18 cellular contexts compared by ENCODE assay signal in the genomic region with DNA sequence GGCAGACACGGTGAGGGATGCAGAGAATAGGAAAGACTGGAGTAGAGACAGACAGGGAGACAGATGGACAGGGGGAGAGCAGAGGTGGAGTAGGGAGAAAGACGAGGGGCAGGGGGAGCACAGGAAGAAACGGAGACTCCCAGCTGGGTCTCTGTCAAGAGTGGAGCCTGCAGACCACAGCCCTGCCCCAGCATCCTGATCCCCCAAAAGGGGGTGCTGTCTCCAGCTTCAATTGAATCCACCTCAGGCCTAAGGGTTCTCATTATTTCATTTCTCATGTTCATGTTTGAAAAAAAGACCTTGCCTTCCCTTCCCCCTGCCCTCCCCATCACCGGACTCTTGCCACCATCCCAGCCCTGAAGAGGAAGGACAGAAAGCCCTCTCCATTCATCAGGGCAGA.
DNase-seq lines count a peak whose midpoint lies in the region; ATAC-seq, FAIRE-seq and TF ChIP-seq lines count a peak whose summit lies in the region.
"Had no signal": no experiment of that assay in that cellular context is flagged by ENCODE, and none has a peak within 500 bp of the region (broad histone marks: within the 10 kb centered on the region; RNA-seq: fewer than 3 reads in every experiment).

No MANE protein-coding gene starts in this region.

- no peaks in the 10 kb centered on the region for H3K79me2 ChIP-seq in SK-N-SH (ENCODE audit: insufficient read depth)
- H3K79me2 ChIP-seq in H1 (ENCODE audit: control insufficient read depth in 1 of 2, insufficient read depth in 2 of 2, low read length in 2 of 2) = no peaks in the 10 kb centered on the region
- H3K79me2 ChIP-seq in trophoblast cell (ENCODE audit: control insufficient read depth, insufficient read depth, low read length, poor library complexity) = no peaks in the 10 kb centered on the region

- H4K8ac ChIP-seq in H1 (ENCODE audit: extremely low read depth, insufficient read depth, low read length) (no peak overlapping the region; the same call in 1 of the 2 replicates), trophoblast cell (ENCODE audit: low read depth, low read length) (no peak overlapping the region)

- no peak overlapping the region for H2BK5ac ChIP-seq in H1 (ENCODE audit: low read depth, low read length)
- H2BK5ac ChIP-seq in trophoblast cell (ENCODE audit: low read depth, low read length, poor library complexity) = no peak overlapping the region

- H3K9me3 ChIP-seq in SK-N-SH (no peaks in the 10 kb centered on the region), RWPE2 (ENCODE audit: severe bottlenecking) (no peaks in the 10 kb centered on the region), H1 (ENCODE audit: insufficient read depth in 2 of 2, low read depth in 1 of 2, low read length in 1 of 2) (no peaks in the 10 kb centered on the region), trophoblast cell (ENCODE audit: insufficient read depth, low read depth, low read length) (no peaks in the 10 kb centered on the region)
- H3K9me3 ChIP-seq: Peyer's patch had no signal

- H2BK120ac ChIP-seq in H1 (replicated peaks; ENCODE audit: low read depth, low read length) = no peak overlapping the region
- H2BK120ac ChIP-seq in trophoblast cell (ENCODE audit: insufficient read depth, low read length, poor library complexity) = no peak overlapping the region

- H2BK15ac ChIP-seq in H1 (ENCODE audit: low read length) = no peak overlapping the region

- TF ChIP-seq EP300 in SK-N-SH (IDR thresholded peaks at IDR 0.05; ENCODE audit: borderline replicate concordance in 1 of 2, low read depth in 1 of 2, low read length in 1 of 2) (no peak), H1 (IDR thresholded peaks at IDR 0.05; ENCODE audit: borderline replicate concordance in 1 of 2, low read depth in 2 of 2, low read length in 2 of 2) (no peak)

- no peak overlapping the region for H4K5ac ChIP-seq in H1 (ENCODE audit: insufficient read length, low read depth, low read length)

- H2BK20ac ChIP-seq in H1 (ENCODE audit: low read length) = peak overlapping the region; percentile 35; the same call in 1 of the 2 replicates

- no peak for ATAC-seq in SK-N-SH treated with all-trans-retinoic acid at 6 μM for 48 hours
- ATAC-seq in RWPE2 (ENCODE audit: low read depth) = no peak
- ATAC-seq in HG03571 (IDR thresholded peaks at IDR 0.05; ENCODE audit: unreplicated experiment) = no peak
- ATAC-seq: GM12878 had no signal

- CTCF ChIA-PET in SK-N-SH (lab: Yijun Ruan, JAX) = interaction anchor here (0.9 to 5.3 kb wide), 2 partner anchors 9 to 16 kb away, joined by 5 to 46 read pairs; no protein-coding TSS in a partner anchor
- CTCF ChIA-PET in H1 (lab: Charles Lee; ENCODE audit: partially characterized antibody) = interaction anchor here (0.6 to 4.2 kb wide), 21 partner anchors 9 to 294 kb away, joined by 3 to 51 read pairs (median 4); no protein-coding TSS in a partner anchor

- H2AFZ ChIP-seq in SK-N-SH (ENCODE audit: low read depth) (no peak overlapping the region), H1 (ENCODE audit: low read length) (0 out of 2 replicates have a peak overlapping the region, but pooled peaks have one; percentile 28), trophoblast cell (ENCODE audit: insufficient read depth, low read length, poor library complexity) (no peak overlapping the region)

- H3K56ac ChIP-seq in H1 (replicated peaks; ENCODE audit: insufficient read length, low read depth, low read length) = no peak overlapping the region

- no peaks in the 10 kb centered on the region for H4K20me1 ChIP-seq in SK-N-SH (ENCODE audit: insufficient read depth)
- H4K20me1 ChIP-seq in H1 (replicated peaks in 1 of 2; ENCODE audit: control insufficient read depth in 1 of 2, insufficient read depth in 2 of 2, low read length in 2 of 2) = no peaks in the 10 kb centered on the region

- H3K14ac ChIP-seq in H1 (ENCODE audit: insufficient read length) = no peak overlapping the region
- no peak overlapping the region for H3K14ac ChIP-seq in trophoblast cell (ENCODE audit: low read length)

- H3K9me2 ChIP-seq in SK-N-SH = no peaks in the 10 kb centered on the region

- H3K4me3 ChIP-seq in SK-N-SH (ENCODE audit: low read depth in 2 of 2, low read length in 1 of 2) (no peak overlapping the region), RWPE2 (ENCODE audit: severe bottlenecking) (no peak overlapping the region), H1 (ENCODE audit: extremely low read depth in 1 of 4, insufficient read depth in 2 of 4, low read depth in 3 of 4, low read length in 4 of 4) (no peak overlapping the region), trophoblast cell (ENCODE audit: low read depth, low read length) (no peak overlapping the region)
- H3K4me3 ChIP-seq: GM12878, Peyer's patch had no signal

- no peaks in the 10 kb centered on the region for H3K79me1 ChIP-seq in H1 (ENCODE audit: low read depth, low read length)
- H3K79me1 ChIP-seq in trophoblast cell (ENCODE audit: low read length) = no peaks in the 10 kb centered on the region

- no peak overlapping the region for H4K91ac ChIP-seq in H1 (replicated peaks; ENCODE audit: insufficient read length, low read length)
- H4K91ac ChIP-seq in trophoblast cell (ENCODE audit: low read depth, low read length) = no peak overlapping the region

- H3K9ac ChIP-seq in SK-N-SH (no peak overlapping the region), H1 (replicated peaks in 1 of 4; ENCODE audit: extremely low read depth in 1 of 4, low read depth in 3 of 4, low read length in 3 of 4) (no peak overlapping the region), trophoblast cell (ENCODE audit: low read length) (no peak overlapping the region)

- H3K4me1 ChIP-seq in SK-N-SH (ENCODE audit: control insufficient read depth in 1 of 2, insufficient read depth in 2 of 2, low read depth in 1 of 2, low read length in 1 of 2) (peaks cover 0 to 3% of the 10 kb centered on the region in 2 experiments; a peak in 2 of 4 replicates), RWPE2 (ENCODE audit: insufficient read depth, poor library complexity, severe bottlenecking) (peaks cover 19% of the 10 kb centered on the region), H1 (replicated peaks in 1 of 4; ENCODE audit: control insufficient read depth in 3 of 4, insufficient read depth in 4 of 4, low read length in 3 of 4) (peaks cover 0 to 4% (median 3%) of the 10 kb centered on the region in 4 experiments; a peak in 6 of 7 replicates), trophoblast cell (ENCODE audit: control insufficient read depth in 1 of 2, insufficient read depth in 2 of 2, low read length in 2 of 2) (no peaks in the 10 kb centered on the region)
- H3K4me1 ChIP-seq: Peyer's patch had no signal

- H3K23ac ChIP-seq in H1 (ENCODE audit: insufficient read length) (no peak overlapping the region), trophoblast cell (ENCODE audit: low read length) (no peak overlapping the region)

- no peak overlapping the region for H3K27ac ChIP-seq in SK-N-SH (ENCODE audit: low read depth in 2 of 2, low read length in 1 of 2)
- peak overlapping the region; percentile 3 for H3K27ac ChIP-seq in RWPE2 (ENCODE audit: poor library complexity, severe bottlenecking)
- H3K27ac ChIP-seq in H1 (ENCODE audit: low read depth, low read length) = no peak overlapping the region
- H3K27ac ChIP-seq in trophoblast cell (ENCODE audit: low read depth, low read length) = no peak overlapping the region
- no peak overlapping the region for H3K27ac ChIP-seq in substantia nigra (ENCODE audit: low read depth, low read length, poor library complexity, severe bottlenecking)
- H3K27ac ChIP-seq: 22Rv1, C4-2B, Peyer's patch had no signal

- DNase-seq in SK-N-SH (no peak), RWPE2 (ENCODE audit: low spot score) (no peak), H1 (ENCODE audit: low read depth in 1 of 2, low spot score in 2 of 2) (no peak), trophoblast cell (no peak), substantia nigra (lab: John Stamatoyannopoulos, UW) (no peak)
- no peak for DNase-seq in stimulated activated CD4-positive, alpha-beta T cell treated with anti-CD3 and anti-CD28 coated beads, Interleukin-2, amount 100 ng/mL, for 24 hours
- DNase-seq: Karpas-422, NCI-H1417 treated with DMSO at 0.1 percent for 48 hours, NCI-H2029 treated with DMSO at 0.1 percent for 48 hours, NCI-H524, Peyer's patch, SHP77 had no signal

- 92% methylated on average over 4 of the region's 4 CpGs for WGBS in SK-N-SH (ENCODE audit: low lambda C conversion rate)
- WGBS in H1 (ENCODE audit: extremely low coverage in 1 of 2, insufficient coverage in 1 of 2, insufficient read length in 1 of 2, insufficient replicate concordance in 2 of 2, low coverage in 1 of 2, low lambda C conversion rate in 2 of 2, missing lambda C conversion rate in 1 of 2), 2 experiments = 75% methylated on average over 4 of the region's 4 CpGs; no CpG with 5 or more reads in 1 of the 2 experiments
- no CpG with 5 or more reads among the region's 4 CpGs for WGBS in trophoblast cell (ENCODE audit: extremely low coverage, insufficient coverage, insufficient read length)

- H2AK5ac ChIP-seq in H1 (ENCODE audit: low read depth, low read length) = no peak overlapping the region
- H2AK5ac ChIP-seq in trophoblast cell (ENCODE audit: low read length) = no peak overlapping the region

- H4K12ac ChIP-seq in trophoblast cell (ENCODE audit: low read depth, low read length) = no peak overlapping the region

- TF ChIP-seq RAD21 in SK-N-SH (IDR thresholded peaks at IDR 0.05; ENCODE audit: low read length) = no peak
- peak; percentile 20 to 45; a peak in 2 of 4 replicates for TF ChIP-seq RAD21 in H1 (IDR thresholded peaks at IDR 0.05 in 1 of 2, conservative IDR thresholded peaks at IDR 0.05 in 1 of 2; ENCODE audit: low read depth in 2 of 2, low read length in 2 of 2)

- FAIRE-seq in H1 (lab: Jason Lieb, UNC) = no peak
- FAIRE-seq: GM12878, GM18507 had no signal

- H3K36me3 ChIP-seq in SK-N-SH (replicated peaks in 1 of 2; ENCODE audit: control insufficient read depth in 1 of 2, insufficient read depth in 2 of 2, low read length in 1 of 2) = no peaks in the 10 kb centered on the region
- no peaks in the 10 kb centered on the region for H3K36me3 ChIP-seq in RWPE2 (ENCODE audit: low read depth)
- no peaks in the 10 kb centered on the region for H3K36me3 ChIP-seq in H1 (ENCODE audit: control insufficient read depth in 2 of 4, insufficient read depth in 4 of 4, low read length in 3 of 4)
- H3K36me3 ChIP-seq in trophoblast cell (ENCODE audit: control insufficient read depth in 1 of 2, insufficient read depth in 2 of 2, low read length in 2 of 2) = no peaks in the 10 kb centered on the region
- H3K36me3 ChIP-seq: Peyer's patch had no signal

- peak; percentile 13; the same call in 1 of the 2 replicates for TF ChIP-seq CTCF in SK-N-SH (IDR thresholded peaks at IDR 0.05)
- no peak for TF ChIP-seq CTCF in RWPE2 (IDR thresholded peaks at IDR 0.05; ENCODE audit: poor library complexity, severe bottlenecking)
- peak; percentile 27 to 54 (median 30); a peak in 3 of 4 replicates for TF ChIP-seq CTCF in H1 (IDR thresholded peaks at IDR 0.05; ENCODE audit: control extremely low read depth in 1 of 3, insufficient read depth in 1 of 3, low read depth in 1 of 3, low read length in 3 of 3)

- H3K4me2 ChIP-seq in SK-N-SH (no peak overlapping the region), H1 (ENCODE audit: insufficient read depth in 1 of 2, low read depth in 2 of 2, low read length in 2 of 2) (no peak overlapping the region), trophoblast cell (ENCODE audit: low read length) (no peak overlapping the region)

- H3F3A ChIP-seq in SK-N-SH (replicated peaks; ENCODE audit: insufficient read depth) = peaks cover 11% of the 10 kb centered on the region

- POLR2A ChIA-PET in SK-N-SH (lab: Yijun Ruan, JAX) = no interaction called here
- POLR2A ChIA-PET in H1 (lab: Charles Lee; ENCODE audit: partially characterized antibody) = no interaction called here

- no peak for TF ChIP-seq POLR2A in H1 (IDR thresholded peaks at IDR 0.05; ENCODE audit: control extremely low read depth in 1 of 2, low read depth in 2 of 2, low read length in 2 of 2)

- H3K18ac ChIP-seq in H1 (ENCODE audit: extremely low read depth, low read length) = peak overlapping the region; percentile 82; the same call in 1 of the 2 replicates
- H3K18ac ChIP-seq in trophoblast cell (ENCODE audit: low read length) = no peak overlapping the region

- H3K4ac ChIP-seq in H1 (replicated peaks; ENCODE audit: insufficient read length, low read depth, low read length) (no peak overlapping the region), trophoblast cell (ENCODE audit: low read depth, low read length) (no peak overlapping the region)

- no peaks in the 10 kb centered on the region for H3K23me2 ChIP-seq in H1 (ENCODE audit: low read depth, low read length)

- H2BK12ac ChIP-seq in H1 (ENCODE audit: low read depth, low read length) (no peak overlapping the region), trophoblast cell (ENCODE audit: low read length) (no peak overlapping the region)

- H3K27me3 ChIP-seq in SK-N-SH (ENCODE audit: insufficient read depth) (no peaks in the 10 kb centered on the region), RWPE2 (ENCODE audit: insufficient read depth, poor library complexity, severe bottlenecking) (no peaks in the 10 kb centered on the region), H1 (replicated peaks in 1 of 4; ENCODE audit: control insufficient read depth in 3 of 4, extremely low read depth in 1 of 4, insufficient read depth in 3 of 4, low read length in 3 of 4) (no peaks in the 10 kb centered on the region; a peak in 1 of 7 replicates), trophoblast cell (ENCODE audit: insufficient read depth, low read length) (no peaks in the 10 kb centered on the region)
- H3K27me3 ChIP-seq: Peyer's patch had no signal
